In the genomic region with DNA sequence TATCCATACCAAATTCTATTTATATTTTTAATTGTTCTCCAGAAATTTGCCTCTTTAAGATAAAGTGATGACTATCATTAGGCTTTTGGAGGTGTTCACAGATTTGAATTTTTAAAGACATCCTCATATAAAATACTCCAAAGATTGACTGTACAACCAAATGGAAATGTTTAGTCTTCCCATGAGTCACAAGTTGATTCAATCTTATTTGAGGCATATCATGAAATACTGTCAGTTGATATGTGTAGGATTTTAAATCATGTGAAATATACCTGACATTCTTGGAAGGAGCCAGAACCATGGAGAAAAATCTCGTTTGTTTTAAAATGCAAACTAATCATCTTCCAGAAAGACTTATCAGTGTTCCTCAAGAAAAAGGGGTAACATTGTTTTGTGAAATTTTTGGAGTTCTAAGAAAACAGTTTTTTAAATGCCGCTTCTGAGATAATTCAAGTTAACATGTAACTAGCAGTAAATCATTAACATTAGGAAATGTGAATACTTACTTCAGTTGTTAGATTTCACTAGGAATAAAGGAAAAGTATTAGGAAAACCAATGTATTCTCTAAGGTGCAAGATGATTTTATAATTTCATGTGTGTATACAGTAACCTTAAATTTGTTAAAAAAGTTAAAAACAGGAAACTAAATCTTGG, we compare ENCODE assay signal across 20 cellular contexts. TPM values are rescaled to one million over a fixed set of nuclear protein-coding genes. Genes with fewer than 3 reads are reported as not detected.
DNase-seq lines count a peak whose midpoint lies in the region; ATAC-seq, FAIRE-seq and TF ChIP-seq lines count a peak whose summit lies in the region.
"Had no signal": no experiment of that assay in that cellular context is flagged by ENCODE, and none has a peak within 500 bp of the region (broad histone marks: within the 10 kb centered on the region; RNA-seq: fewer than 3 reads in every experiment).

No MANE protein-coding gene starts in this region.

- H2BK12ac ChIP-seq in neuronal stem cell (ENCODE audit: low read length), result no peak overlapping the region

- H3K9me3 Mint-ChIP-seq in activated T-cell treated with anti-CD3 and anti-CD28 coated beads, Interleukin-2, amount 50 U/mL, for 24 hours, result no peaks in the 10 kb centered on the region
- H3K9me3 Mint-ChIP-seq in T-helper 1 cell treated with Interleukin-12 subunit alpha and Interleukin-12 subunit beta and Interleukin-4 antibody, amounts not matched to agents 30 μg/mL and 1 μg/mL, for 36 hours, result no peaks in the 10 kb centered on the region
- H3K9me3 Mint-ChIP-seq in stimulated activated effector memory CD8-positive, alpha-beta T cell treated with anti-CD3 and anti-CD28 coated beads, Interleukin-12 subunit alpha, Interleukin-12 subunit beta, amount 100 ng/mL, for 72 hours, result no peaks in the 10 kb centered on the region
- H3K9me3 Mint-ChIP-seq: activated CD4-positive, alpha-beta T cell treated with anti-CD3 and anti-CD28 coated beads, Interleukin-2, amount 10 ng/mL, durations not matched to agents 24 days and 14 days; CD8-positive, alpha-beta T cell; IgD-negative memory B cell; immature natural killer cell; type B pancreatic cell had no signal

- no peak overlapping the region for H3K4ac ChIP-seq in neuronal stem cell (ENCODE audit: low read length)

- H2AFZ ChIP-seq in neuronal stem cell (ENCODE audit: low read length), result no peak overlapping the region

- H3K27ac Mint-ChIP-seq in activated T-cell treated with anti-CD3 and anti-CD28 coated beads, Interleukin-2, amount 50 U/mL, for 24 hours, result peak overlapping the region; percentile 73
- H3K27ac Mint-ChIP-seq in T-helper 1 cell treated with Interleukin-12 subunit alpha and Interleukin-12 subunit beta and Interleukin-4 antibody, amounts not matched to agents 30 μg/mL and 1 μg/mL, for 36 hours, result peak overlapping the region; percentile 31
- H3K27ac Mint-ChIP-seq in stimulated activated effector memory CD8-positive, alpha-beta T cell treated with anti-CD3 and anti-CD28 coated beads, Interleukin-12 subunit alpha, Interleukin-12 subunit beta, amount 100 ng/mL, for 72 hours, result peak overlapping the region; percentile 48
- H3K27ac Mint-ChIP-seq: activated CD4-positive, alpha-beta T cell treated with anti-CD3 and anti-CD28 coated beads, Interleukin-2, amount 10 ng/mL, durations not matched to agents 24 days and 14 days; CD8-positive, alpha-beta T cell had no signal

- no peak overlapping the region for H4K8ac ChIP-seq in neuronal stem cell (ENCODE audit: low read depth, low read length)

- H3K36me3 Mint-ChIP-seq in activated T-cell treated with anti-CD3 and anti-CD28 coated beads, Interleukin-2, amount 50 U/mL, for 24 hours (ENCODE audit: low read depth), result peaks cover 83% of the 10 kb centered on the region
- peaks cover 22% of the 10 kb centered on the region for H3K36me3 Mint-ChIP-seq in T-helper 1 cell treated with Interleukin-12 subunit alpha and Interleukin-12 subunit beta and Interleukin-4 antibody, amounts not matched to agents 30 μg/mL and 1 μg/mL, for 36 hours (ENCODE audit: low read depth)
- H3K36me3 Mint-ChIP-seq in stimulated activated effector memory CD8-positive, alpha-beta T cell treated with anti-CD3 and anti-CD28 coated beads, Interleukin-12 subunit alpha, Interleukin-12 subunit beta, amount 100 ng/mL, for 72 hours, result peaks cover 83% of the 10 kb centered on the region

- no peak overlapping the region for H3K4me3 ChIP-seq in neuronal stem cell (ENCODE audit: low read length in 2 of 2)

- no CpG with 5 or more reads among the region's 2 CpGs for WGBS in neuronal stem cell (ENCODE audit: extremely low coverage in 2 of 2, insufficient read length in 2 of 2, insufficient replicate concordance in 1 of 2), 2 donors

- no peaks in the 10 kb centered on the region for H3K27me3 ChIP-seq in neuronal stem cell (ENCODE audit: control insufficient read depth in 3 of 3, insufficient read depth in 3 of 3, low read depth in 1 of 3, low read length in 3 of 3)

- no peak overlapping the region for H2AK5ac ChIP-seq in neuronal stem cell (ENCODE audit: low read depth, low read length)

- no peaks in the 10 kb centered on the region for H3K4me1 ChIP-seq in neuronal stem cell (ENCODE audit: control insufficient read depth in 2 of 2, insufficient read depth in 1 of 2, low read depth in 1 of 2, low read length in 2 of 2)

- no peaks in the 10 kb centered on the region for H3K79me1 ChIP-seq in neuronal stem cell (ENCODE audit: low read depth, low read length)

- H3K27me3 Mint-ChIP-seq in activated T-cell treated with anti-CD3 and anti-CD28 coated beads, Interleukin-2, amount 50 U/mL, for 24 hours, result no peaks in the 10 kb centered on the region
- H3K27me3 Mint-ChIP-seq in T-helper 1 cell treated with Interleukin-12 subunit alpha and Interleukin-12 subunit beta and Interleukin-4 antibody, amounts not matched to agents 30 μg/mL and 1 μg/mL, for 36 hours (ENCODE audit: low read depth), result no peaks in the 10 kb centered on the region
- H3K27me3 Mint-ChIP-seq: activated CD4-positive, alpha-beta T cell treated with anti-CD3 and anti-CD28 coated beads, Interleukin-2, amount 10 ng/mL, durations not matched to agents 24 days and 14 days; IgD-negative memory B cell; type B pancreatic cell had no signal

- H3K9me3 ChIP-seq in neuronal stem cell (replicated peaks in 1 of 2; ENCODE audit: control insufficient read depth in 2 of 2, insufficient read depth in 1 of 2, low read depth in 1 of 2, low read length in 2 of 2), result no peaks in the 10 kb centered on the region

- no peak for FAIRE-seq in GM12891 (lab: Jason Lieb, UNC)

- H4K91ac ChIP-seq in neuronal stem cell (ENCODE audit: low read depth, low read length, poor library complexity), result no peak overlapping the region

- H3K14ac ChIP-seq in neuronal stem cell (ENCODE audit: low read length), result no peak overlapping the region

- H3K9ac ChIP-seq in neuronal stem cell (ENCODE audit: low read depth, low read length, poor library complexity), result no peak overlapping the region

- no peak overlapping the region for H2BK5ac ChIP-seq in neuronal stem cell (ENCODE audit: low read length)

- no peak overlapping the region for H2BK120ac ChIP-seq in neuronal stem cell (ENCODE audit: low read depth, low read length)

- no peak for TF ChIP-seq POLR2A in GM12891 (IDR thresholded peaks at IDR 0.05; ENCODE audit: low read depth, low read length)

- H3K27ac ChIP-seq in neuronal stem cell (replicated peaks; ENCODE audit: low read length), result no peak overlapping the region

- no peak overlapping the region for H3K4me3 Mint-ChIP-seq in activated T-cell treated with anti-CD3 and anti-CD28 coated beads, Interleukin-2, amount 50 U/mL, for 24 hours
- H3K4me3 Mint-ChIP-seq in T-helper 1 cell treated with Interleukin-12 subunit alpha and Interleukin-12 subunit beta and Interleukin-4 antibody, amounts not matched to agents 30 μg/mL and 1 μg/mL, for 36 hours, result no peak overlapping the region
- H3K4me3 Mint-ChIP-seq in stimulated activated effector memory CD8-positive, alpha-beta T cell treated with anti-CD3 and anti-CD28 coated beads, Interleukin-12 subunit alpha, Interleukin-12 subunit beta, amount 100 ng/mL, for 72 hours, result no peak overlapping the region
- H3K4me3 Mint-ChIP-seq: activated CD4-positive, alpha-beta T cell treated with anti-CD3 and anti-CD28 coated beads, Interleukin-2, amount 10 ng/mL, durations not matched to agents 24 days and 14 days; CD8-positive, alpha-beta T cell; IgD-negative memory B cell; immature natural killer cell; type B pancreatic cell had no signal

- H3K23ac ChIP-seq in neuronal stem cell (ENCODE audit: low read depth, low read length, poor library complexity), result no peak overlapping the region

- H3K4me1 Mint-ChIP-seq in activated T-cell treated with anti-CD3 and anti-CD28 coated beads, Interleukin-2, amount 50 U/mL, for 24 hours (ENCODE audit: low read depth), result peaks cover 25% of the 10 kb centered on the region
- peaks cover 5% of the 10 kb centered on the region for H3K4me1 Mint-ChIP-seq in T-helper 1 cell treated with Interleukin-12 subunit alpha and Interleukin-12 subunit beta and Interleukin-4 antibody, amounts not matched to agents 30 μg/mL and 1 μg/mL, for 36 hours (ENCODE audit: low read depth)
- no peaks in the 10 kb centered on the region for H3K4me1 Mint-ChIP-seq in stimulated activated effector memory CD8-positive, alpha-beta T cell treated with anti-CD3 and anti-CD28 coated beads, Interleukin-12 subunit alpha, Interleukin-12 subunit beta, amount 100 ng/mL, for 72 hours

- peaks cover 0 to 78% of the 10 kb centered on the region in 2 donors for H3K36me3 ChIP-seq in neuronal stem cell (replicated peaks in 1 of 2; ENCODE audit: control insufficient read depth in 2 of 2, insufficient read depth in 2 of 2, low read length in 2 of 2)

- no peak overlapping the region for H3K4me2 ChIP-seq in neuronal stem cell (ENCODE audit: insufficient read depth, low read length, poor library complexity, severe bottlenecking)

- H2BK15ac ChIP-seq in neuronal stem cell (ENCODE audit: low read length), result no peak overlapping the region

- no peak overlapping the region for H3K18ac ChIP-seq in neuronal stem cell (ENCODE audit: low read length)

- ATAC-seq in stimulated activated effector memory CD8-positive, alpha-beta T cell treated with anti-CD3 and anti-CD28 coated beads, Interleukin-12 subunit alpha, Interleukin-12 subunit beta, amount 100 ng/mL, for 72 hours, result peak; percentile 31
- ATAC-seq: CD8-positive, alpha-beta T cell had no signal

- DNase-seq in activated T-cell treated with anti-CD3 and anti-CD28 coated beads, Interleukin-2, amount 50 U/mL, for 24 hours, result no peak
- DNase-seq in activated T-cell treated with anti-CD3 and anti-CD28 coated beads for 4 hours (no peak), iris pigment epithelial cell (ENCODE audit: low read depth) (peak; percentile 23), AG20443 (ENCODE audit: low spot score) (no peak), neuronal stem cell (ENCODE audit: low spot score) (no peak), GM12891 (ENCODE audit: insufficient read length, low spot score) (no peak)
- no peak for DNase-seq in stimulated activated effector memory CD8-positive, alpha-beta T cell treated with anti-CD3 and anti-CD28 coated beads, Interleukin-12 subunit alpha, Interleukin-12 subunit beta, amount 100 ng/mL, for 72 hours (ENCODE audit: low spot score in 2 of 2)
- DNase-seq: activated CD4-positive, alpha-beta T cell treated with anti-CD3 and anti-CD28 coated beads, Interleukin-2, amount 10 ng/mL, durations not matched to agents 24 days and 14 days; amygdala; CD8-positive, alpha-beta T cell; cerebellar nuclear complex; glutamatergic neuron; immature natural killer cell; NCI-H2171 treated with DMSO at 0.1 percent for 48 hours; Right ventricle myocardium superior; stimulated activated CD4-positive, alpha-beta T cell treated with anti-CD3 and anti-CD28 coated beads, Interleukin-4, amount 100 ng/mL, for 24 hours; T-helper 9 cell had no signal

TF ChIP-seq in GM12891, 5 proteins besides CTCF, POLR2A, EP300 and RAD21:
- no peak for TF ChIP-seq POLR2AphosphoS5 (IDR thresholded peaks at IDR 0.05; ENCODE audit: low read depth, low read length)
- no peak for TF ChIP-seq TAF1 (IDR thresholded peaks at IDR 0.05; ENCODE audit: low read depth, low read length)
- no peak for TF ChIP-seq POU2F2 (IDR thresholded peaks at IDR 0.05; ENCODE audit: low read depth, low read length)
- TF ChIP-seq PAX5 (IDR thresholded peaks at IDR 0.05; ENCODE audit: insufficient read depth, low read length, severe bottlenecking), result no peak
- no peak for TF ChIP-seq SPI1 (IDR thresholded peaks at IDR 0.05; ENCODE audit: low read depth, low read length)

RNA-seq across cellular contexts. Expression of a gene that starts 36.6 kb away (rescaled TPM):
- polyA plus RNA-seq in neuronal stem cell (2013, experiment 1 of 2), result 211 TPM
- 212 TPM for polyA plus RNA-seq in neuronal stem cell (2013, experiment 2 of 2)
- 49.8 TPM for polyA plus RNA-seq in GM12891 (2012; ENCODE audit: low read depth, missing spikeins)
